In the genomic region with DNA sequence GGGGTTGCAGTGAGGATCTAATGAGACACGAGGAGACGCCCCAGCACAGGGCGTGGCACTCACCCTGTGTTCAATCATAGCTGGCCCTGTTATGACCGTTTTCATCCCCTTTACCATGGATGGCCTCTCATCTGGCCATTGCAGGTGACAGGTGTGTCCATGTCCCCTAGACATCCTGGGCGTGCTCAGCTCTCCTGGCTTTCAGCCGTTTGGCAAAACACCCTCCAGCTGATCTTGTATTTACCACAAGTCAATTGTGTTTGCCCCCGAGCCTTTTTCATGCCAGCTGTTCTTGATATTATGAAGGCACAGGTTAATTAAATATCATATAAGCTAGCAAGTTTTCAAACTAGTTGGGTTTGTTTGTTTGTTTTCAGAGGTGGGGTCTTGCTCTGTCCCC, we compare ENCODE assay signal across 1 cellular context.
TF ChIP-seq lines count a peak whose summit lies in the region.

No MANE protein-coding gene starts in this region.

TF ChIP-seq in H1, 55 proteins besides CTCF, POLR2A, EP300 and RAD21 (continued from another document):
- TF ChIP-seq, protein P1, sequence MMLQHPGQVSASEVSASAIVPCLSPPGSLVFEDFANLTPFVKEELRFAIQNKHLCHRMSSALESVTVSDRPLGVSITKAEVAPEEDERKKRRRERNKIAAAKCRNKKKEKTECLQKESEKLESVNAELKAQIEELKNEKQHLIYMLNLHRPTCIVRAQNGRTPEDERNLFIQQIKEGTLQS (IDR thresholded peaks at IDR 0.05; ENCODE audit: insufficient read depth, low read depth, low read length), result no peak
- TF ChIP-seq HDAC2 (IDR thresholded peaks at IDR 0.05; ENCODE audit: borderline replicate concordance in 1 of 2, low read depth in 2 of 2, low read length in 2 of 2) (no peak), RFX5 (IDR thresholded peaks at IDR 0.05; ENCODE audit: borderline replicate concordance, low read depth, low read length) (no peak), SP1 (IDR thresholded peaks at IDR 0.05; ENCODE audit: low read depth, low read length) (no peak), CTBP2 (IDR thresholded peaks at IDR 0.05; ENCODE audit: borderline replicate concordance, insufficient read depth, insufficient read length, low read length) (no peak), NANOG (IDR thresholded peaks at IDR 0.05; ENCODE audit: insufficient read depth, low read depth, low read length, poor library complexity, severe bottlenecking) (no peak), TBP (IDR thresholded peaks at IDR 0.05; ENCODE audit: low read depth, low read length) (no peak), TEAD4 (IDR thresholded peaks at IDR 0.05; ENCODE audit: low read depth, low read length) (no peak)
